25 cellular contexts compared by ENCODE assay signal in the genomic region with DNA sequence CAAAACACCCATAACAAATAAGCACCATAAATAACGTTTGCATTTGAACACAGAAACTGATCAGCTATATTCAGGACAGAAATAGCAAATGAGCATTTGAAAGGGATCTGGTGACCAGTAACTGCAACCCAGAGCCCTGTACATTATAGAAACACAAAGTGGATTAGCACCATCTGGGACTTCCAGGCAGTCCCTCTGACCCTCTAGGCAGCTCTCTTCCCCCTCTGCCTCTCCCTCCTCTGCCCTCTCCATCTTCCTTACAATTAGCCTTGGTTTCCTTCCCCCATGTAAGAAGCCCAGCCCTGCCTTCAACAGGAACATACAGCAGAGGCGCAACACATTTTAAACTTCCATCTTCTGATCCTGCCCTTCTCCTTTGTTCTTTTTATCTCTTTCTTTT.
DNase-seq lines count a peak whose midpoint lies in the region; ATAC-seq and TF ChIP-seq lines count a peak whose summit lies in the region.
"Had no signal": no experiment of that assay in that cellular context is flagged by ENCODE, and none has a peak within 500 bp of the region (broad histone marks: within the 10 kb centered on the region; RNA-seq: fewer than 3 reads in every experiment).

No MANE protein-coding gene starts in this region.

- TF ChIP-seq CTCF in H9 (conservative IDR thresholded peaks at IDR 0.05) (no peak), MM.1S (IDR thresholded peaks at IDR 0.05; ENCODE audit: low read length) (no peak)

- H3K56ac ChIP-seq in H9 (ENCODE audit: insufficient read length, low read depth, low read length): no peak overlapping the region

- H4K5ac ChIP-seq in H9 (ENCODE audit: insufficient read length, low read depth, low read length): no peak overlapping the region

- H4K91ac ChIP-seq in H9 (ENCODE audit: insufficient read length, low read depth, low read length): no peak overlapping the region

- no peak overlapping the region for H2AK5ac ChIP-seq in H9 (ENCODE audit: insufficient read length, low read length)

- no peak overlapping the region for H2BK120ac ChIP-seq in H9 (ENCODE audit: low read depth, low read length, poor library complexity, severe bottlenecking)

- H2BK12ac ChIP-seq in H9 (ENCODE audit: insufficient read length, low read depth, low read length): no peak overlapping the region

- no peaks in the 10 kb centered on the region for H3K27me3 Mint-ChIP-seq in H9 (ENCODE audit: low read depth)
- H3K27me3 Mint-ChIP-seq: CD4-positive, alpha-beta T cell had no signal

- no peak overlapping the region for H3K14ac ChIP-seq in H9 (ENCODE audit: insufficient read depth, low read length)

- no peak overlapping the region for H3T11ph ChIP-seq in H9 (ENCODE audit: low read length)

- H3K4ac ChIP-seq in H9 (ENCODE audit: low read depth, low read length): no peak overlapping the region

- no peak overlapping the region for H2BK15ac ChIP-seq in H9 (ENCODE audit: low read depth, low read length)

- peaks cover 0 to under 1% of the 10 kb centered on the region in 2 experiments; a peak in 4 of 5 replicates for H3K9me3 Mint-ChIP-seq in H9
- H3K9me3 Mint-ChIP-seq: CD4-positive, alpha-beta T cell had no signal

- ATAC-seq in GM19452 (IDR thresholded peaks at IDR 0.05; ENCODE audit: unreplicated experiment) (no peak), GM21825 (IDR thresholded peaks at IDR 0.05; ENCODE audit: unreplicated experiment) (no peak)
- ATAC-seq: Right ventricle myocardium inferior had no signal

- no CpG with 5 or more reads among the region's 2 CpGs for WGBS in H9 (ENCODE audit: extremely low coverage, insufficient read length, low lambda C conversion rate)

- H3K27ac ChIP-seq in H9 (ENCODE audit: insufficient read length, low read depth, low read length) (no peak overlapping the region), MM.1S (ENCODE audit: low read length) (peak overlapping the region; percentile 86; the same call in 1 of the 2 replicates)
- H3K27ac ChIP-seq: BLaER1 treated with 17β-estradiol and CSF1 and Interleukin-3, amounts not matched to agents 10 nM and 100 nM; PC-9 had no signal

- H3K27ac Mint-ChIP-seq in H9: peak overlapping the region; percentile 29 to 85 (median 65); a peak in 6 of 7 replicates
- H3K27ac Mint-ChIP-seq: CD4-positive, alpha-beta T cell had no signal

- H3K18ac ChIP-seq in H9 (ENCODE audit: insufficient read length, low read depth, low read length): no peak overlapping the region

- H3F3A ChIP-seq in MM.1S (ENCODE audit: insufficient read depth, low read length): peaks cover 4% of the 10 kb centered on the region

- no peaks in the 10 kb centered on the region for H3K79me1 ChIP-seq in H9 (ENCODE audit: insufficient read depth, low read depth, low read length, poor library complexity, severe bottlenecking)

- no peaks in the 10 kb centered on the region for H3K23me2 ChIP-seq in H9 (ENCODE audit: insufficient read length, low read depth, low read length, poor library complexity, severe bottlenecking)

- H3K36me3 ChIP-seq in MM.1S (replicated peaks; ENCODE audit: insufficient read depth, low read length): no peaks in the 10 kb centered on the region
- no peaks in the 10 kb centered on the region for H3K36me3 ChIP-seq in adipocyte (ENCODE audit: control insufficient read depth, insufficient read depth, low read length, severe bottlenecking)
- H3K36me3 ChIP-seq: BLaER1 treated with 17β-estradiol and CSF1 and Interleukin-3, amounts not matched to agents 10 nM and 100 nM; MG63; SJSA1 had no signal

- H4K8ac ChIP-seq in H9 (replicated peaks; ENCODE audit: insufficient read length, low read depth, low read length): no peak overlapping the region

- H2AFZ ChIP-seq in H9 (ENCODE audit: low read length) (no peak overlapping the region), MM.1S (ENCODE audit: low read length) (peak overlapping the region; percentile 74; the same call in 1 of the 2 replicates)
- H2AFZ ChIP-seq: PC-9 had no signal

- H3K36me3 Mint-ChIP-seq in H9 (ENCODE audit: insufficient read depth in 1 of 3, low read depth in 3 of 3): peaks cover 0 to 9% (median 3%) of the 10 kb centered on the region in 3 experiments; a peak in 4 of 7 replicates

- H3K9me2 ChIP-seq in MM.1S (replicated peaks; ENCODE audit: insufficient read depth, low read length): no peaks in the 10 kb centered on the region

- H4K20me1 ChIP-seq in H9 (ENCODE audit: control insufficient read depth, insufficient read depth, insufficient read length): no peaks in the 10 kb centered on the region
- no peaks in the 10 kb centered on the region for H4K20me1 ChIP-seq in MM.1S (ENCODE audit: insufficient read depth, low read length)
- H4K20me1 ChIP-seq: BLaER1 treated with 17β-estradiol and CSF1 and Interleukin-3, amounts not matched to agents 10 nM and 100 nM had no signal

- H2BK20ac ChIP-seq in H9 (ENCODE audit: low read depth, low read length, poor library complexity, severe bottlenecking): no peak overlapping the region

- H3K9me3 ChIP-seq in H9 (ENCODE audit: control insufficient read depth, low read depth, low read length): no peaks in the 10 kb centered on the region
- no peaks in the 10 kb centered on the region for H3K9me3 ChIP-seq in MM.1S (replicated peaks; ENCODE audit: insufficient read depth, low read length)
- H3K9me3 ChIP-seq in adipocyte (ENCODE audit: control insufficient read depth, low read length): no peaks in the 10 kb centered on the region
- H3K9me3 ChIP-seq: MG63, SJSA1 had no signal

- H3K4me3 Mint-ChIP-seq in H9: no peak overlapping the region
- H3K4me3 Mint-ChIP-seq: CD4-positive, alpha-beta T cell had no signal

- no peak for DNase-seq in H9
- no peak for DNase-seq in MM.1S
- DNase-seq in adipocyte (ENCODE audit: low read depth): no peak
- DNase-seq in left kidney (ENCODE audit: low read depth, low spot score): peak; percentile 15
- DNase-seq in mesenteric fat pad (ENCODE audit: low spot score): no peak
- DNase-seq in glomerular visceral epithelial cell (ENCODE audit: extremely low spot score): no peak
- DNase-seq: AML-193; CD4-positive, alpha-beta T cell; DMS53; KG1; MG63; NCI-H1048; NCI-H1436 treated with DMSO at 0.1 percent for 48 hours; NCI-H187 treated with DMSO at 0.1 percent for 48 hours; NCI-H2171 treated with DMSO at 0.1 percent for 48 hours; NCI-H345; NCI-H510A treated with DMSO at 0.1 percent for 48 hours; NCI-H748 treated with DMSO at 0.1 percent for 48 hours; NK-92 treated with Interleukin-12 subunit alpha and Interleukin-12 subunit beta, amount 100 ng/mL, for 24 hours; PC-9 had no signal

- H3K27me3 ChIP-seq in H9 (ENCODE audit: insufficient read depth, low read length): no peaks in the 10 kb centered on the region
- H3K27me3 ChIP-seq in MM.1S (replicated peaks; ENCODE audit: insufficient read depth, low read length): no peaks in the 10 kb centered on the region
- no peaks in the 10 kb centered on the region for H3K27me3 ChIP-seq in adipocyte (replicated peaks; ENCODE audit: control insufficient read depth, insufficient read depth, low read length)
- H3K27me3 ChIP-seq: BLaER1 treated with 17β-estradiol and CSF1 and Interleukin-3, amounts not matched to agents 10 nM and 100 nM; MG63; SJSA1 had no signal

- H3K4me1 Mint-ChIP-seq in H9: peaks cover 46 to 48% of the 10 kb centered on the region in 2 experiments

- H3K4me1 ChIP-seq in H9 (ENCODE audit: insufficient read depth, low read length): peaks cover 21% of the 10 kb centered on the region
- H3K4me1 ChIP-seq in MM.1S (ENCODE audit: low read length): peaks cover 20% of the 10 kb centered on the region
- peaks cover 49% of the 10 kb centered on the region for H3K4me1 ChIP-seq in adipocyte (ENCODE audit: control insufficient read depth, insufficient read depth, low read length)

- H2BK5ac ChIP-seq in H9 (ENCODE audit: insufficient read length, low read length): no peak overlapping the region

- H3K9ac ChIP-seq in H9 (ENCODE audit: extremely low read depth, insufficient read length, low read length) (no peak overlapping the region), MM.1S (ENCODE audit: low read length) (no peak overlapping the region), adipocyte (ENCODE audit: low read length) (peak overlapping the region; percentile 5)
- H3K9ac ChIP-seq: BLaER1 treated with 17β-estradiol and CSF1 and Interleukin-3, amounts not matched to agents 10 nM and 100 nM had no signal

- H3K4me3 ChIP-seq in MM.1S (ENCODE audit: low read length) (no peak overlapping the region), adipocyte (ENCODE audit: low read length) (no peak overlapping the region)
- H3K4me3 ChIP-seq: BLaER1 treated with 17β-estradiol and CSF1 and Interleukin-3, amounts not matched to agents 10 nM and 100 nM; MG63; PC-9; SJSA1 had no signal

- H3K4me2 ChIP-seq in H9 (ENCODE audit: insufficient read depth, insufficient read length, low read length): no peak overlapping the region
- peak overlapping the region; percentile 44; the same call in 1 of the 2 replicates for H3K4me2 ChIP-seq in MM.1S (ENCODE audit: low read depth, low read length)
- H3K4me2 ChIP-seq: BLaER1 treated with 17β-estradiol and CSF1 and Interleukin-3, amounts not matched to agents 10 nM and 100 nM; PC-9 had no signal

- no peak overlapping the region for H3K23ac ChIP-seq in H9 (ENCODE audit: insufficient read length, low read depth, low read length)

- H3K79me2 ChIP-seq in H9 (ENCODE audit: insufficient read depth, low read length): no peaks in the 10 kb centered on the region
- H3K79me2 ChIP-seq in MM.1S (ENCODE audit: low read length): no peaks in the 10 kb centered on the region
